Comparison of ENCODE assay signal across 8 cellular contexts in genomic region chr2:27085670-27086089, GRCh38. TPM values are rescaled to one million over a fixed set of nuclear protein-coding genes. Genes with fewer than 3 reads are reported as not detected.
DNase-seq lines count a peak whose midpoint lies in the region; ATAC-seq and TF ChIP-seq lines count a peak whose summit lies in the region.

No MANE protein-coding gene starts in this region.

- no peaks in the 10 kb centered on the region for H3K9me2 ChIP-seq in Loucy (replicated peaks; ENCODE audit: low read depth, low read length)

- H3K79me2 ChIP-seq in Loucy (ENCODE audit: insufficient read depth, low read length) = peaks cover 21% of the 10 kb centered on the region; the same call in 1 of the 2 replicates

- H3K4me1 ChIP-seq in Loucy (ENCODE audit: insufficient read depth, low read length, poor library complexity, severe bottlenecking) (peaks cover 50% of the 10 kb centered on the region), mucosa of stomach (ENCODE audit: control insufficient read depth, insufficient read depth, low read length) (peaks cover 38% of the 10 kb centered on the region), thoracic aorta (ENCODE audit: control insufficient read depth in 1 of 2, low read depth in 2 of 2) (peaks cover 25 to 61% of the 10 kb centered on the region in 2 donors)

- H3K27me3 Mint-ChIP-seq in Calu3 (ENCODE audit: unreplicated experiment) = no peaks in the 10 kb centered on the region
- H3K27me3 Mint-ChIP-seq in activated CD8-positive, alpha-beta memory T cell treated with anti-CD3 and anti-CD28 coated beads, Interleukin-2, amount 10 ng/mL, durations not matched to agents 7 days and 5 days = no peaks in the 10 kb centered on the region

- no peaks in the 10 kb centered on the region for H3K36me3 ChIP-seq in Loucy (ENCODE audit: insufficient read depth, low read length)
- no peaks in the 10 kb centered on the region for H3K36me3 ChIP-seq in mucosa of stomach (ENCODE audit: control insufficient read depth, insufficient read depth, low read length)
- H3K36me3 ChIP-seq in thoracic aorta = peaks cover 14% of the 10 kb centered on the region

- peaks cover 25% of the 10 kb centered on the region for H3K36me3 Mint-ChIP-seq in Calu3 (ENCODE audit: insufficient read depth, unreplicated experiment)
- H3K36me3 Mint-ChIP-seq in activated CD8-positive, alpha-beta memory T cell treated with anti-CD3 and anti-CD28 coated beads, Interleukin-2, amount 10 ng/mL, durations not matched to agents 7 days and 5 days = no peaks in the 10 kb centered on the region

- H4K20me1 ChIP-seq in Loucy (ENCODE audit: insufficient read depth, low read length, poor library complexity, severe bottlenecking) = no peaks in the 10 kb centered on the region

- H3K4me1 Mint-ChIP-seq in Calu3 (ENCODE audit: low read depth, unreplicated experiment) = peaks cover 17% of the 10 kb centered on the region
- peaks cover 36% of the 10 kb centered on the region for H3K4me1 Mint-ChIP-seq in activated CD8-positive, alpha-beta memory T cell treated with anti-CD3 and anti-CD28 coated beads, Interleukin-2, amount 10 ng/mL, durations not matched to agents 7 days and 5 days

- H3K4me2 ChIP-seq in Loucy (ENCODE audit: low read depth, low read length, poor library complexity, severe bottlenecking) = peak overlapping the region; percentile 69

- peak overlapping the region; percentile 76; the same call in 1 of the 2 replicates for H2AFZ ChIP-seq in Loucy (ENCODE audit: low read length)

- peak; percentile 10 for ATAC-seq in activated CD8-positive, alpha-beta memory T cell treated with anti-CD3 and anti-CD28 coated beads, Interleukin-2, amount 10 ng/mL, durations not matched to agents 7 days and 5 days
- ATAC-seq in thoracic aorta (ENCODE audit: insufficient number of reproducible peaks, low FRiP score, low read depth) (peak; percentile 18), HG02973 (IDR thresholded peaks at IDR 0.05; ENCODE audit: unreplicated experiment) (no peak)

- peaks cover 7% of the 10 kb centered on the region; the same call in 1 of the 2 replicates for H3F3A ChIP-seq in Loucy (ENCODE audit: low read depth)

- peak overlapping the region; percentile 82 for H3K4me3 Mint-ChIP-seq in Calu3 (ENCODE audit: low read depth, unreplicated experiment)
- H3K4me3 Mint-ChIP-seq in activated CD8-positive, alpha-beta memory T cell treated with anti-CD3 and anti-CD28 coated beads, Interleukin-2, amount 10 ng/mL, durations not matched to agents 7 days and 5 days = peak overlapping the region; percentile 78

- H3K4me3 ChIP-seq in Loucy (ENCODE audit: low read length, poor library complexity, severe bottlenecking) = peak overlapping the region; percentile 78
- H3K4me3 ChIP-seq in mucosa of stomach (ENCODE audit: low read length) = peak overlapping the region; percentile 36
- H3K4me3 ChIP-seq in thoracic aorta = peak overlapping the region; percentile 83

- H3K27ac ChIP-seq in thoracic aorta = peak overlapping the region; percentile 80 to 87

- intact Hi-C loops in Calu3 (cut with micrococcal nuclease; ENCODE audit: unreplicated experiment) = no loop called here

- CTCF ChIA-PET in Calu3 (lab: Charles Lee) = interaction anchor here (1.0 to 2.7 kb wide), 2 partner anchors 124 to 239 kb away, joined by 3 to 10 read pairs; no protein-coding TSS in a partner anchor
- CTCF ChIA-PET in activated CD8-positive, alpha-beta memory T cell treated with anti-CD3 and anti-CD28 coated beads, Interleukin-2, amount 10 ng/mL, durations not matched to agents 7 days and 5 days (lab: Charles Lee) = interaction anchor here (0.9 to 5.6 kb wide), 8 partner anchors 11 to 194 kb away, joined by 3 to 40 read pairs (median 8); partner anchors contain the start of genes AGBL5, OST4 and TMEM214

- H3K9me3 ChIP-seq in Loucy (ENCODE audit: insufficient read depth, low read depth, low read length) (no peaks in the 10 kb centered on the region), mucosa of stomach (ENCODE audit: control insufficient read depth, low read length) (no peaks in the 10 kb centered on the region), thoracic aorta (no peaks in the 10 kb centered on the region)

- DNase-seq in Calu3 (peak; percentile 61), GM20000 (ENCODE audit: low spot score) (peak; percentile 64), fibroblast of gingiva (ENCODE audit: low read depth) (peak; percentile 80), thoracic aorta (ENCODE audit: low spot score) (no peak)
- peak; percentile 64 for DNase-seq in activated CD8-positive, alpha-beta memory T cell treated with anti-CD3 and anti-CD28 coated beads, Interleukin-2, amount 10 ng/mL, durations not matched to agents 7 days and 5 days

- TF ChIP-seq CTCF in Calu3 (IDR thresholded peaks at IDR 0.05; ENCODE audit: unreplicated experiment) = no peak
- TF ChIP-seq CTCF in GM20000 (IDR thresholded peaks at IDR 0.05; ENCODE audit: extremely low read depth, missing control alignments) = peak; percentile 38
- peak; percentile 42 for TF ChIP-seq CTCF in Loucy (conservative IDR thresholded peaks at IDR 0.05; ENCODE audit: low read length)
- no peak for TF ChIP-seq CTCF in thoracic aorta (IDR thresholded peaks at IDR 0.05)

- H3K9ac ChIP-seq in Loucy (ENCODE audit: low read depth, low read length, poor library complexity, severe bottlenecking) (peak overlapping the region; percentile 79), mucosa of stomach (ENCODE audit: low read length) (peak overlapping the region; percentile 71)

- BruUV-seq in Calu3 (replicated peaks; lab: Mats Ljungman, UMichigan) = no TSS peak

- no peaks in the 10 kb centered on the region for H3K27me3 ChIP-seq in Loucy (ENCODE audit: insufficient read depth, low read length, poor library complexity, severe bottlenecking)
- H3K27me3 ChIP-seq in mucosa of stomach (ENCODE audit: control insufficient read depth, insufficient read depth, low read length) = peaks cover 6% of the 10 kb centered on the region
- no peaks in the 10 kb centered on the region for H3K27me3 ChIP-seq in thoracic aorta (replicated peaks; ENCODE audit: insufficient read depth)

- no peak overlapping the region for H3K27ac Mint-ChIP-seq in Calu3 (ENCODE audit: unreplicated experiment)
- peak overlapping the region; percentile 75 for H3K27ac Mint-ChIP-seq in activated CD8-positive, alpha-beta memory T cell treated with anti-CD3 and anti-CD28 coated beads, Interleukin-2, amount 10 ng/mL, durations not matched to agents 7 days and 5 days

- H3K9me3 Mint-ChIP-seq in Calu3 (ENCODE audit: low read depth, unreplicated experiment) = no peaks in the 10 kb centered on the region
- no peaks in the 10 kb centered on the region for H3K9me3 Mint-ChIP-seq in activated CD8-positive, alpha-beta memory T cell treated with anti-CD3 and anti-CD28 coated beads, Interleukin-2, amount 10 ng/mL, durations not matched to agents 7 days and 5 days (ENCODE audit: low read depth)

RNA-seq across cellular contexts. Expression of gene KHK, which starts 0.9 kb away (rescaled TPM):
- total RNA-seq in Calu3 (2022) (2.0 and 4.2 TPM in 2 replicates), thoracic aorta (1 to 10 TPM; 1.5 to 2.6 TPM)
- total RNA-seq in activated CD8-positive, alpha-beta memory T cell treated with anti-CD3 and anti-CD28 coated beads, Interleukin-2, amount 10 ng/mL, durations not matched to agents 7 days and 5 days = 1 to 10 TPM; 8.0 to 8.8 TPM

RNA-seq across cellular contexts. Expression of gene EMILIN1, which starts 7.3 kb away (rescaled TPM):
- total RNA-seq in Calu3 (2022) (0.12 and 0.19 TPM in 2 replicates), thoracic aorta (100 to 1,000 TPM; 231 to 309 TPM)
- under 1 TPM; 0.75 to 0.79 TPM for total RNA-seq in activated CD8-positive, alpha-beta memory T cell treated with anti-CD3 and anti-CD28 coated beads, Interleukin-2, amount 10 ng/mL, durations not matched to agents 7 days and 5 days

RNA-seq across cellular contexts. Expression of gene OST4, which starts 14.2 kb away (rescaled TPM):
- total RNA-seq in Calu3 (2022) = 163 and 172 TPM in 2 replicates
- total RNA-seq in activated CD8-positive, alpha-beta memory T cell treated with anti-CD3 and anti-CD28 coated beads, Interleukin-2, amount 10 ng/mL, durations not matched to agents 7 days and 5 days = 100 to 1,000 TPM; 248 to 318 TPM
- 100 to 1,000 TPM; 147 to 272 TPM for total RNA-seq in thoracic aorta

RNA-seq across cellular contexts. Expression of gene CGREF1, which starts 33.2 kb away (rescaled TPM):
- total RNA-seq in Calu3 (2022) = 3.7 and 9.3 TPM in 2 replicates
- 1 to 10 TPM; 1.1 to 2.5 TPM for total RNA-seq in activated CD8-positive, alpha-beta memory T cell treated with anti-CD3 and anti-CD28 coated beads, Interleukin-2, amount 10 ng/mL, durations not matched to agents 7 days and 5 days
- 10 to 100 TPM; 18.8 to 19.8 TPM for total RNA-seq in thoracic aorta

RNA-seq across cellular contexts. Expression of gene AGBL5, which starts 34.2 kb away (rescaled TPM):
- 20.2 and 25.2 TPM in 2 replicates for total RNA-seq in Calu3 (2022)
- 10 to 100 TPM; 13.8 to 15.1 TPM for total RNA-seq in activated CD8-positive, alpha-beta memory T cell treated with anti-CD3 and anti-CD28 coated beads, Interleukin-2, amount 10 ng/mL, durations not matched to agents 7 days and 5 days
- total RNA-seq in thoracic aorta = 10 to 100 TPM in 1 of 2 donors, 1 to 10 TPM in 1; 7.8 to 10.8 TPM

Comparison
In these comparisons a context has a peak if more than half of its experiments do, and no peak if none do; other contexts are left out.
1. CTCF ChIP-seq: peak in GM20000 (single experiment) and Loucy (single experiment); none in Calu3 (single experiment) and thoracic aorta (single experiment).
2. RNA of gene EMILIN1, which starts 7.3 kb away (total RNA-seq): 231 to 309 TPM in thoracic aorta; 0.75 to 0.79 TPM in activated CD8-positive, alpha-beta memory T cell treated with anti-CD3 and anti-CD28 coated beads, Interleukin-2, amount 10 ng/mL, durations not matched to agents 7 days and 5 days and 0.12 to 0.19 TPM in Calu3; every median in the first group is over 100 times any median in the second.
3. Peak in every context shown above with its lines, with median percentiles within 50 percentile points of each other: H3K4me3 ChIP-seq.